ENCODE assay signal across 7 cellular contexts in the genomic region with DNA sequence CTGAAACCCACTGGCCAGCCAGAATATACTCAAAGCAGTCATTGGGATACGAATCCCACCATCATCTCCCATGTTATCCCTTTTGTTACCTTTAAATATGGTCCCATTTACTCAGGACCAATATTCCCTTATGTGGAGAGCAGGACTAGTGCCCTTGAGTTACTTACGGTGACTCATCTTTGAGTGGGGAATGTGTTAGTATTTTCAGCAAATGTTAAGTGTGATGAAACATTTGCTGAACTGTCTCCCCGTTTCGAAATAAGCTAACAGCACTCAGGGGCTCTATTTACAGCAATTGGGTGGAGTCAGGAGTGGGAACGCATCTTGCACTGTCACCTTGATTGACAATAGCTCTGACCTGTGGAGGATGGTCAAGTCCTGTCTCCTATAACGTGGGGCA.
A peak's percentile ranks its signal among the peaks of the same experiment; 100 is the strongest.
DNase-seq lines count a peak whose midpoint lies in the region; ATAC-seq and TF ChIP-seq lines count a peak whose summit lies in the region.

No MANE protein-coding gene starts in this region.

- DNase-seq in GM23338 (ENCODE audit: low spot score) (no peak), RWPE1 (ENCODE audit: low spot score) (peak; percentile 75), fibroblast of villous mesenchyme (ENCODE audit: low read depth) (peak; percentile 96), spleen (no peak), MM.1S (no peak), UCSD-AML1 (lab: John Stamatoyannopoulos, UW; ENCODE audit: unreplicated experiment) (no peak)
- no peak for DNase-seq in activated effector memory CD4-positive, alpha-beta T cell treated with Interleukin-2 at 50 U/mL for 16 hours

- H3K4me1 ChIP-seq in GM23338 (ENCODE audit: insufficient read depth) (no peaks in the 10 kb centered on the region), spleen (peaks cover 0 to 23% (median 2%) of the 10 kb centered on the region in 6 donors), MM.1S (ENCODE audit: low read length) (peaks cover 6% of the 10 kb centered on the region)

- no peaks in the 10 kb centered on the region for H3K9me3 Mint-ChIP-seq in GM23338

- H3K36me3 Mint-ChIP-seq in GM23338 (ENCODE audit: low read depth): no peaks in the 10 kb centered on the region

- no peaks in the 10 kb centered on the region for H3K4me1 Mint-ChIP-seq in GM23338

- H3K9ac ChIP-seq in MM.1S (ENCODE audit: low read length): no peak overlapping the region

- no peak for TF ChIP-seq POLR2A in spleen (IDR thresholded peaks at IDR 0.05)

- ATAC-seq in GM23338: no peak

- H3K9me3 ChIP-seq in spleen: no peaks in the 10 kb centered on the region
- no peaks in the 10 kb centered on the region for H3K9me3 ChIP-seq in MM.1S (replicated peaks; ENCODE audit: insufficient read depth, low read length)

- POLR2A ChIA-PET in RWPE1 (lab: Yijun Ruan, JAX; ENCODE audit: low non-redundant PET): no interaction called here

- no peaks in the 10 kb centered on the region for H3K36me3 ChIP-seq in GM23338 (ENCODE audit: insufficient read depth)
- no peaks in the 10 kb centered on the region for H3K36me3 ChIP-seq in spleen
- no peaks in the 10 kb centered on the region for H3K36me3 ChIP-seq in MM.1S (replicated peaks; ENCODE audit: insufficient read depth, low read length)

- WGBS in spleen, 5 donors: 50 to 77% (median 58%) methylated on average over 6 of the region's 6 CpGs

- H3K27me3 ChIP-seq in GM23338 (ENCODE audit: insufficient read depth) (no peaks in the 10 kb centered on the region), spleen (replicated peaks in 1 of 7) (no peaks in the 10 kb centered on the region), MM.1S (replicated peaks; ENCODE audit: insufficient read depth, low read length) (no peaks in the 10 kb centered on the region)

- H3K9me2 ChIP-seq in GM23338 (ENCODE audit: insufficient read depth) (no peaks in the 10 kb centered on the region), MM.1S (replicated peaks; ENCODE audit: insufficient read depth, low read length) (no peaks in the 10 kb centered on the region)

- CTCF ChIA-PET in RWPE1 (lab: Yijun Ruan, JAX): interaction anchor here (0.7 to 1.6 kb wide), 3 partner anchors 19 to 240 kb away, joined by 3 to 5 read pairs (median 4); no protein-coding TSS in a partner anchor

- intact Hi-C loops in spleen (cut with DNase I; ENCODE audit: low total_unique reads): no loop called here

- H2AFZ ChIP-seq in GM23338 (peak overlapping the region; percentile 59; the same call in 1 of the 2 replicates), MM.1S (ENCODE audit: low read length) (no peak overlapping the region)

- H3K27ac ChIP-seq in GM23338 (ENCODE audit: low read depth) (no peak overlapping the region), RWPE1 (peak overlapping the region; percentile 69), spleen (peak overlapping the region in 5 of 8 donors; percentile 41 to 81 (median 67)), MM.1S (ENCODE audit: low read length) (no peak overlapping the region)

- no peaks in the 10 kb centered on the region for H3F3A ChIP-seq in GM23338 (replicated peaks; ENCODE audit: low read depth)
- no peaks in the 10 kb centered on the region for H3F3A ChIP-seq in MM.1S (ENCODE audit: insufficient read depth, low read length)

- H3K4me3 ChIP-seq in GM23338 (no peak overlapping the region), fibroblast of villous mesenchyme (ENCODE audit: low read depth, low read length) (peak overlapping the region; percentile 24), spleen (peak overlapping the region in 1 of 8 donors; percentile 13), MM.1S (ENCODE audit: low read length) (no peak overlapping the region)

- TF ChIP-seq CTCF in GM23338 (conservative IDR thresholded peaks at IDR 0.05; ENCODE audit: low read depth in 2 of 2) (no peak), RWPE1 (conservative IDR thresholded peaks at IDR 0.05; ENCODE audit: low read depth) (no peak), fibroblast of villous mesenchyme (IDR thresholded peaks at IDR 0.05; ENCODE audit: insufficient read depth, low read depth, low read length) (no peak), spleen (IDR thresholded peaks at IDR 0.05 in 8 of 11, conservative IDR thresholded peaks at IDR 0.05 in 3 of 11) (no peak), MM.1S (IDR thresholded peaks at IDR 0.05; ENCODE audit: low read length) (no peak)

- no peak overlapping the region for H3K27ac Mint-ChIP-seq in GM23338

- no peaks in the 10 kb centered on the region for H4K20me1 ChIP-seq in GM23338 (replicated peaks; ENCODE audit: insufficient read depth)
- H4K20me1 ChIP-seq in MM.1S (ENCODE audit: insufficient read depth, low read length): no peaks in the 10 kb centered on the region

- H3K4me3 Mint-ChIP-seq in GM23338: no peak overlapping the region

- no peak overlapping the region for H3K4me2 ChIP-seq in GM23338
- H3K4me2 ChIP-seq in MM.1S (ENCODE audit: low read depth, low read length): no peak overlapping the region

- H3K79me2 ChIP-seq in GM23338 (replicated peaks; ENCODE audit: insufficient read depth) (no peaks in the 10 kb centered on the region), MM.1S (ENCODE audit: low read length) (no peaks in the 10 kb centered on the region)

- no peaks in the 10 kb centered on the region for H3K27me3 Mint-ChIP-seq in GM23338 (ENCODE audit: insufficient read depth, low read depth, poor library complexity)

TF ChIP-seq in GM23338, 12 proteins besides CTCF, POLR2A, EP300 and RAD21:
- TF ChIP-seq, protein P1, sequence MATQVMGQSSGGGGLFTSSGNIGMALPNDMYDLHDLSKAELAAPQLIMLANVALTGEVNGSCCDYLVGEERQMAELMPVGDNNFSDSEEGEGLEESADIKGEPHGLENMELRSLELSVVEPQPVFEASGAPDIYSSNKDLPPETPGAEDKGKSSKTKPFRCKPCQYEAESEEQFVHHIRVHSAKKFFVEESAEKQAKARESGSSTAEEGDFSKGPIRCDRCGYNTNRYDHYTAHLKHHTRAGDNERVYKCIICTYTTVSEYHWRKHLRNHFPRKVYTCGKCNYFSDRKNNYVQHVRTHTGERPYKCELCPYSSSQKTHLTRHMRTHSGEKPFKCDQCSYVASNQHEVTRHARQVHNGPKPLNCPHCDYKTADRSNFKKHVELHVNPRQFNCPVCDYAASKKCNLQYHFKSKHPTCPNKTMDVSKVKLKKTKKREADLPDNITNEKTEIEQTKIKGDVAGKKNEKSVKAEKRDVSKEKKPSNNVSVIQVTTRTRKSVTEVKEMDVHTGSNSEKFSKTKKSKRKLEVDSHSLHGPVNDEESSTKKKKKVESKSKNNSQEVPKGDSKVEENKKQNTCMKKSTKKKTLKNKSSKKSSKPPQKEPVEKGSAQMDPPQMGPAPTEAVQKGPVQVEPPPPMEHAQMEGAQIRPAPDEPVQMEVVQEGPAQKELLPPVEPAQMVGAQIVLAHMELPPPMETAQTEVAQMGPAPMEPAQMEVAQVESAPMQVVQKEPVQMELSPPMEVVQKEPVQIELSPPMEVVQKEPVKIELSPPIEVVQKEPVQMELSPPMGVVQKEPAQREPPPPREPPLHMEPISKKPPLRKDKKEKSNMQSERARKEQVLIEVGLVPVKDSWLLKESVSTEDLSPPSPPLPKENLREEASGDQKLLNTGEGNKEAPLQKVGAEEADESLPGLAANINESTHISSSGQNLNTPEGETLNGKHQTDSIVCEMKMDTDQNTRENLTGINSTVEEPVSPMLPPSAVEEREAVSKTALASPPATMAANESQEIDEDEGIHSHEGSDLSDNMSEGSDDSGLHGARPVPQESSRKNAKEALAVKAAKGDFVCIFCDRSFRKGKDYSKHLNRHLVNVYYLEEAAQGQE (IDR thresholded peaks at IDR 0.05; ENCODE audit: unreplicated experiment): no peak
- TF ChIP-seq CREB1 (CRISPR knock-in tag; IDR thresholded peaks at IDR 0.05; ENCODE audit: low read depth) (no peak), POLR2AphosphoS5 (IDR thresholded peaks at IDR 0.05; ENCODE audit: low read depth) (no peak), JUNB (IDR thresholded peaks at IDR 0.05; ENCODE audit: unreplicated experiment) (no peak)

Comparison
In these comparisons a context has a peak if more than half of its experiments do, and no peak if none do; other contexts are left out.
1. DNase-seq: peak in RWPE1 (single experiment) and fibroblast of villous mesenchyme (single experiment); none in GM23338 (single experiment), spleen (single experiment), MM.1S (single experiment), activated effector memory CD4-positive, alpha-beta T cell treated with Interleukin-2 at 50 U/mL for 16 hours (single experiment) and UCSD-AML1 (single experiment).
2. H3K27ac ChIP-seq: peak in RWPE1 (single experiment) and spleen (5 of 8); none in GM23338 (single experiment) and MM.1S (single experiment).